8 cellular contexts compared by ENCODE assay signal in genomic region chr3:54951405-54951804, GRCh38. TPM values are rescaled to one million over a fixed set of nuclear protein-coding genes. Genes with fewer than 3 reads are reported as not detected.
DNase-seq lines count a peak whose midpoint lies in the region; ATAC-seq and TF ChIP-seq lines count a peak whose summit lies in the region.

No MANE protein-coding gene starts in this region.

- DNase-seq in HAP-1 (ENCODE audit: low spot score in 2 of 2) = peak; percentile 13 to 69
- peak; percentile 74 to 86 for DNase-seq in SJCRH30
- DNase-seq in fibroblast of pulmonary artery (ENCODE audit: low read depth) = peak; percentile 90
- peak; percentile 23 for DNase-seq in omental fat pad (ENCODE audit: low spot score)
- no peak for DNase-seq in activated CD8-positive, alpha-beta memory T cell treated with anti-CD3 and anti-CD28 coated beads, Interleukin-2, amount 10 ng/mL, durations not matched to agents 7 days and 5 days

- no peak overlapping the region for H3K27ac Mint-ChIP-seq in activated CD8-positive, alpha-beta memory T cell treated with anti-CD3 and anti-CD28 coated beads, Interleukin-2, amount 10 ng/mL, durations not matched to agents 7 days and 5 days

- H3K4me1 ChIP-seq in HAP-1 = no peaks in the 10 kb centered on the region; the same call in 1 of the 2 replicates
- peaks cover 21% of the 10 kb centered on the region for H3K4me1 ChIP-seq in SJCRH30

- H3K27me3 Mint-ChIP-seq in activated CD8-positive, alpha-beta memory T cell treated with anti-CD3 and anti-CD28 coated beads, Interleukin-2, amount 10 ng/mL, durations not matched to agents 7 days and 5 days = no peaks in the 10 kb centered on the region

- TF ChIP-seq CTCF in fibroblast of pulmonary artery (IDR thresholded peaks at IDR 0.05; ENCODE audit: low read length, missing control alignments) = peak; percentile 79
- TF ChIP-seq CTCF in omental fat pad (IDR thresholded peaks at IDR 0.05) = no peak

- H3K27me3 ChIP-seq in HAP-1 (ENCODE audit: low read depth) (no peaks in the 10 kb centered on the region), SJCRH30 (no peaks in the 10 kb centered on the region)

- no peak overlapping the region for H3K27ac ChIP-seq in SJCRH30

- H3K36me3 Mint-ChIP-seq in activated CD8-positive, alpha-beta memory T cell treated with anti-CD3 and anti-CD28 coated beads, Interleukin-2, amount 10 ng/mL, durations not matched to agents 7 days and 5 days = no peaks in the 10 kb centered on the region

- H3K4me3 ChIP-seq in HAP-1 (no peak overlapping the region), SJCRH30 (no peak overlapping the region), fibroblast of pulmonary artery (replicated peaks; ENCODE audit: low read depth, low read length) (no peak overlapping the region)

- CTCF ChIA-PET in activated CD8-positive, alpha-beta memory T cell treated with anti-CD3 and anti-CD28 coated beads, Interleukin-2, amount 10 ng/mL, durations not matched to agents 7 days and 5 days (lab: Charles Lee) = no interaction called here

- no peaks in the 10 kb centered on the region for H3K4me1 Mint-ChIP-seq in activated CD8-positive, alpha-beta memory T cell treated with anti-CD3 and anti-CD28 coated beads, Interleukin-2, amount 10 ng/mL, durations not matched to agents 7 days and 5 days

- no peak overlapping the region for H3K4me3 Mint-ChIP-seq in activated CD8-positive, alpha-beta memory T cell treated with anti-CD3 and anti-CD28 coated beads, Interleukin-2, amount 10 ng/mL, durations not matched to agents 7 days and 5 days

- H3K9me3 ChIP-seq in HAP-1 (no peaks in the 10 kb centered on the region), SJCRH30 (replicated peaks) (no peaks in the 10 kb centered on the region)

- H3K36me3 ChIP-seq in HAP-1 (replicated peaks) (no peaks in the 10 kb centered on the region), SJCRH30 (no peaks in the 10 kb centered on the region)

- in situ Hi-C loops in HAP-1 (cut with MboI; ENCODE audit: low sequenced_read_pairs) = no loop called here

- no peaks in the 10 kb centered on the region for H3K9me3 Mint-ChIP-seq in activated CD8-positive, alpha-beta memory T cell treated with anti-CD3 and anti-CD28 coated beads, Interleukin-2, amount 10 ng/mL, durations not matched to agents 7 days and 5 days (ENCODE audit: low read depth)

- ATAC-seq in omental fat pad (ENCODE audit: low FRiP score) (peak; percentile 69), HG03442 (IDR thresholded peaks at IDR 0.05; ENCODE audit: unreplicated experiment) (no peak), HG03135 (IDR thresholded peaks at IDR 0.05; ENCODE audit: unreplicated experiment) (no peak), HG02623 (IDR thresholded peaks at IDR 0.05; ENCODE audit: unreplicated experiment) (no peak)
- ATAC-seq in activated CD8-positive, alpha-beta memory T cell treated with anti-CD3 and anti-CD28 coated beads, Interleukin-2, amount 10 ng/mL, durations not matched to agents 7 days and 5 days = no peak

RNA-seq across cellular contexts. Expression of gene LRTM1, which starts 23.5 kb away (rescaled TPM):
- total RNA-seq in SJCRH30 (2014; rRNA removed; shearing (Covaris generic)) = 0.38 and 0.56 TPM in 2 replicates
- not detected for total RNA-seq in omental fat pad
- total RNA-seq in activated CD8-positive, alpha-beta memory T cell treated with anti-CD3 and anti-CD28 coated beads, Interleukin-2, amount 10 ng/mL, durations not matched to agents 7 days and 5 days = not detected
